In the genomic region with DNA sequence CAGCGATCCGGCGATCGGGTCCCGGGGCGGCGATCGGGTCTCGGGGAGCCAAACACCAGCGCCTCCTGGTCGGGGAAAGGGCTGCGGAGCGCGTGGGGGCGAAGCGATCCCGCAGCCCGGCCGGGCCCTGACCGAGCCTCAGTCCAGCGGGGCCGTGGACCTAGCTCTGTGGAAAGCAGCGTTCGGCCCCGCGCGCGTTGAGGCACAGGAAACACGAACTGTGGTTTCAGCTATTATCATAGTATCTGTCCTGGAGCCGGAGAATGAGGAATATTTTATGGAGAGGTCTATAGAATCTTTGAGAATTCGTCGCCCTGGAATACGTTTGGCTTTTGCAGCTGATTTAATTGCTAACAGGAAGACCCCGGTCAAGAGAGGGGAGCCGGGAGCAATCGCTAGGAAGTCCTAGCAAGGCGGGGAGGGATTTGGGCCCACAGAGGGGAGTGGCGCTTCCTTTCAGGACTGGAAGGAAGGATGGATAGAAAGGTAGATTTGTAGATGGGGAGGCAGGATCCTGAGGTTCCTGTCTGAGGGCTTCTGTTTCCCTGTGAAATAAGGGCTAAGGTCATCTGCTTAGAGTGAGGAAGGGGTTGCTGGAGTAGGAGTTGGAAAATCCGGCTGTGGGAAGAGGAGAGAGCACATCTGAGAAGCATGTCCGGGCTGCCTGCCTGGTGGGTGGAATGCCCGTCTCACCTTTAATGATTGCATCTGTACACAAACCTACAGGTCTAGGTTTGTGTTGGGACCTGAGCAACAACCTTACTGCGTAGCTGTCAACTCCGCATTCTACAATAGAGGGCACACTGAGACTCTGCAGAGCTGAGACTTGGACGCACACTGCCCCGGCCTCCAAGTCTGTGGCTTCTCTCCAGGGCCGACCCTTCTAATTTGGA, we compare ENCODE assay signal across 8 cellular contexts. TPM values are rescaled to one million over a fixed set of nuclear protein-coding genes. Genes with fewer than 3 reads are reported as not detected.
DNase-seq lines count a peak whose midpoint lies in the region; ATAC-seq and FAIRE-seq lines count a peak whose summit lies in the region.

No MANE protein-coding gene starts in this region.

- H3K9ac ChIP-seq in iPS-20b (ENCODE audit: low read depth, low read length) = peak overlapping the region; percentile 91

- peak overlapping the region; percentile 58 to 76 for H3K4me3 ChIP-seq in CD4-positive, alpha-beta memory T cell (ENCODE audit: low read length in 2 of 2)
- peak overlapping the region; percentile 97 for H3K4me3 ChIP-seq in iPS-20b (ENCODE audit: low read length)
- H3K4me3 ChIP-seq in small intestine (ENCODE audit: low read depth in 1 of 2, low read length in 2 of 2) = peak overlapping the region; percentile 72 to 88

- ATAC-seq in GM21367 (IDR thresholded peaks at IDR 0.05; ENCODE audit: unreplicated experiment) = peak; percentile 7

- CTCF ChIA-PET in CD4-positive, alpha-beta memory T cell (lab: Charles Lee; ENCODE audit: partially characterized antibody) = interaction anchor here (0.7 to 2.5 kb wide), 10 partner anchors 9 to 90 kb away, joined by 3 to 9 read pairs (median 4); partner anchors contain the start of genes ABCA3 and TEDC2

- peaks cover 8 to 13% of the 10 kb centered on the region in 2 donors for H3K36me3 Mint-ChIP-seq in CD4-positive, alpha-beta memory T cell

- H3K36me3 ChIP-seq in CD4-positive, alpha-beta memory T cell (ENCODE audit: insufficient read depth, low read length) = peaks cover 11% of the 10 kb centered on the region
- H3K36me3 ChIP-seq in iPS-20b (ENCODE audit: insufficient read depth, low read depth, low read length) (peaks cover 43% of the 10 kb centered on the region), small intestine (ENCODE audit: control insufficient read depth in 2 of 2, insufficient read depth in 2 of 2, low read length in 2 of 2) (no peaks in the 10 kb centered on the region)

- peaks cover 14 to 25% (median 16%) of the 10 kb centered on the region in 4 donors for H3K4me1 Mint-ChIP-seq in CD4-positive, alpha-beta memory T cell

- H3K9me3 Mint-ChIP-seq in CD4-positive, alpha-beta memory T cell = no peaks in the 10 kb centered on the region

- no peaks in the 10 kb centered on the region for H3K9me3 ChIP-seq in CD4-positive, alpha-beta memory T cell (ENCODE audit: control insufficient read depth in 1 of 2, low read length in 2 of 2)
- H3K9me3 ChIP-seq in iPS-20b (ENCODE audit: insufficient read depth, low read depth, low read length) (no peaks in the 10 kb centered on the region), small intestine (ENCODE audit: control insufficient read depth, low read depth) (no peaks in the 10 kb centered on the region)

- DNase-seq in CD4-positive, alpha-beta memory T cell = peak in 3 of 5 donors; percentile 16 to 28 (median 20)
- peak; percentile 22 for DNase-seq in NCI-H128 (lab: John Stamatoyannopoulos, UW; ENCODE audit: unreplicated experiment)
- DNase-seq in astrocyte of the hippocampus (ENCODE audit: low read depth, low spot score) = peak; percentile 42
- DNase-seq in small intestine = peak; percentile 40
- no peak for DNase-seq in epidermal melanocyte (ENCODE audit: insufficient read length, low spot score)
- DNase-seq in stimulated activated CD4-positive, alpha-beta T cell treated with anti-CD3 and anti-CD28 coated beads, Interleukin-12 subunit alpha, Interleukin-12 subunit beta, amount 100 ng/mL, for 4 hours = no peak

- no peaks in the 10 kb centered on the region for H3K27me3 ChIP-seq in CD4-positive, alpha-beta memory T cell (ENCODE audit: insufficient read depth, low read length)
- H3K27me3 ChIP-seq in iPS-20b (ENCODE audit: insufficient read depth, low read length) = peaks cover 11% of the 10 kb centered on the region
- H3K27me3 ChIP-seq in small intestine (ENCODE audit: control insufficient read depth in 2 of 2, insufficient read depth in 2 of 2, low read length in 2 of 2) = no peaks in the 10 kb centered on the region

- WGBS in small intestine, 3 donors = 2 to 4% (median 3%) methylated on average over 36 to 46 of the region's 46 CpGs

- no peak for FAIRE-seq in small intestine (lab: Jason Lieb, UNC)

- peaks cover 20% of the 10 kb centered on the region for H3K4me1 ChIP-seq in CD4-positive, alpha-beta memory T cell (ENCODE audit: insufficient read depth, low read length)
- H3K4me1 ChIP-seq in iPS-20b (ENCODE audit: insufficient read depth, low read length) = peaks cover 8% of the 10 kb centered on the region; the same call in 1 of the 2 replicates
- H3K4me1 ChIP-seq in small intestine (ENCODE audit: control insufficient read depth in 2 of 2, insufficient read depth in 1 of 2, low read depth in 1 of 2, low read length in 1 of 2) = peaks cover 0 to 4% of the 10 kb centered on the region in 2 donors

- intact Hi-C loops in CD4-positive, alpha-beta memory T cell (cut with micrococcal nuclease) = loop anchor here (1.0 kb wide), 6 partner anchors 30 to 162 kb away; partner anchors contain the start of genes ATP6V0C, RNPS1 and TEDC2

- peak overlapping the region; percentile 67 for H3K27ac ChIP-seq in CD4-positive, alpha-beta memory T cell (ENCODE audit: low read depth, low read length)
- no peak overlapping the region for H3K27ac ChIP-seq in iPS-20b (ENCODE audit: low read length)
- H3K27ac ChIP-seq in small intestine (ENCODE audit: low read depth in 1 of 2, low read length in 1 of 2) = peak overlapping the region in 1 of 2 donors; percentile 39

- H3K4me3 Mint-ChIP-seq in CD4-positive, alpha-beta memory T cell = peak overlapping the region; percentile 87 to 92 (median 88)

- H3K27me3 Mint-ChIP-seq in CD4-positive, alpha-beta memory T cell = no peaks in the 10 kb centered on the region

- POLR2A ChIA-PET in CD4-positive, alpha-beta memory T cell (lab: Charles Lee; ENCODE audit: partially characterized antibody) = interaction anchor here (0.6 to 2.4 kb wide), 8 partner anchors 30 to 275 kb away, joined by 3 to 9 read pairs (median 5); partner anchors contain the start of genes ABCA3, AMDHD2, KCTD5 and TBC1D24

- H3K27ac Mint-ChIP-seq in CD4-positive, alpha-beta memory T cell = peak overlapping the region; percentile 60 to 88 (median 77)

RNA-seq across cellular contexts. Expression of gene CCNF, which starts 0.8 kb away (rescaled TPM):
- total RNA-seq in CD4-positive, alpha-beta memory T cell = 1 to 10 TPM; 4.7 TPM
- 1 to 10 TPM; 1.6 to 3.3 TPM for polyA plus RNA-seq in CD4-positive, alpha-beta memory T cell
- 10 to 100 TPM in 1 of 3 donors, 1 to 10 TPM in 1, under 1 TPM in 1; 0.89 to 12.4 (median 1.1) TPM for polyA plus RNA-seq in small intestine

RNA-seq across cellular contexts. Expression of gene TEDC2, which starts 29.9 kb away (rescaled TPM):
- total RNA-seq in CD4-positive, alpha-beta memory T cell = under 1 TPM; 0.44 to 0.55 TPM
- polyA plus RNA-seq in CD4-positive, alpha-beta memory T cell = under 1 TPM in 1 of 2 donors, not detected in 1; 0.44 TPM
- polyA plus RNA-seq in small intestine = 1 to 10 TPM in 2 of 3 donors, under 1 TPM in 1; 0.67 to 7.7 (median 1.1) TPM

RNA-seq across cellular contexts. Expression of gene NTN3, which starts 41.1 kb away (rescaled TPM):
- total RNA-seq in CD4-positive, alpha-beta memory T cell = not detected
- not detected for polyA plus RNA-seq in CD4-positive, alpha-beta memory T cell
- polyA plus RNA-seq in small intestine = under 1 TPM in 1 of 3 donors, not detected in 2; 0.04 TPM

RNA-seq across cellular contexts. Expression of gene TBC1D24, which starts 44.9 kb away (rescaled TPM):
- total RNA-seq in CD4-positive, alpha-beta memory T cell = 10 to 100 TPM in 1 of 2 experiments, 1 to 10 TPM in 1; 9.6 to 13.7 TPM
- polyA plus RNA-seq in CD4-positive, alpha-beta memory T cell = 1 to 10 TPM; 1.3 to 1.8 TPM
- polyA plus RNA-seq in small intestine = 1 to 10 TPM in 2 of 3 donors, under 1 TPM in 1; 0.81 to 4.8 (median 1.6) TPM

Comparison
In these comparisons a context has a peak if more than half of its experiments do, and no peak if none do; other contexts are left out.
1. DNase-seq: peak in CD4-positive, alpha-beta memory T cell (3 of 5), NCI-H128 (single experiment), astrocyte of the hippocampus (single experiment) and small intestine (single experiment); none in epidermal melanocyte (single experiment) and stimulated activated CD4-positive, alpha-beta T cell treated with anti-CD3 and anti-CD28 coated beads, Interleukin-12 subunit alpha, Interleukin-12 subunit beta, amount 100 ng/mL, for 4 hours (single experiment).
2. Peak in every context shown above with its lines, with median percentiles within 50 percentile points of each other: H3K4me3 ChIP-seq.